ENCODE assay signal across 8 cellular contexts in genomic region chr5:80082731-80083114, GRCh38. TPM values are rescaled to one million over a fixed set of nuclear protein-coding genes. Genes with fewer than 3 reads are reported as not detected.
A peak's percentile ranks its signal among the peaks of the same experiment; 100 is the strongest.
DNase-seq lines count a peak whose midpoint lies in the region; ATAC-seq lines count a peak whose summit lies in the region.

No MANE protein-coding gene starts in this region.

- DNase-seq in NCI-H187 (lab: John Stamatoyannopoulos, UW) (peak; percentile 34 to 59), NCI-H187 treated with DMSO at 0.1 percent for 48 hours (lab: John Stamatoyannopoulos, UW) (no peak), NCI-H2171 (lab: John Stamatoyannopoulos, UW) (peak; percentile 79), mesendoderm (peak; percentile 83)
- DNase-seq in activated CD4-positive, alpha-beta T cell treated with anti-CD3 and anti-CD28 coated beads, Interleukin-2, amount 50 U/mL, for 48 hours, result peak; percentile 21 to 40
- DNase-seq in effector CD8-positive, alpha-beta T cell (lab: John Stamatoyannopoulos, UW), result peak; percentile 32
- DNase-seq in stimulated activated CD8-positive, alpha-beta memory T cell treated with anti-CD3 and anti-CD28 coated beads, Interleukin-4, amount 100 ng/mL, for 48 hours, result peak; percentile 82

- H3K4me1 ChIP-seq in mesendoderm (ENCODE audit: control insufficient read depth, low read depth, low read length), result no peaks in the 10 kb centered on the region

- H3K27me3 ChIP-seq in mesendoderm (ENCODE audit: insufficient read depth, low read length, poor library complexity), result no peaks in the 10 kb centered on the region

- H4K5ac ChIP-seq in mesendoderm (ENCODE audit: low read length), result no peak overlapping the region

- H3K79me1 ChIP-seq in mesendoderm (ENCODE audit: low read length), result no peaks in the 10 kb centered on the region

- no peak overlapping the region for H2AK5ac ChIP-seq in mesendoderm (ENCODE audit: low read length)

- H2BK15ac ChIP-seq in mesendoderm (replicated peaks; ENCODE audit: low read depth), result no peak overlapping the region

- no peak for ATAC-seq in HG03520 (IDR thresholded peaks at IDR 0.05; ENCODE audit: unreplicated experiment)

- H3K9ac ChIP-seq in mesendoderm (ENCODE audit: low read length), result no peak overlapping the region

- H3K4me3 ChIP-seq in mesendoderm (ENCODE audit: low read length), result no peak overlapping the region

- H2BK5ac ChIP-seq in mesendoderm (ENCODE audit: low read length), result no peak overlapping the region

- WGBS in mesendoderm (ENCODE audit: extremely low coverage, insufficient coverage, low lambda C conversion rate), result no CpG with 5 or more reads among the region's 16 CpGs

- H3K56ac ChIP-seq in mesendoderm (ENCODE audit: low read length), result no peak overlapping the region

- no peak overlapping the region for H2BK120ac ChIP-seq in mesendoderm (ENCODE audit: low read depth, low read length)

- no peak overlapping the region for H3K4me2 ChIP-seq in mesendoderm (ENCODE audit: low read length)

- H3K18ac ChIP-seq in mesendoderm (ENCODE audit: low read length), result no peak overlapping the region

- no peak overlapping the region for H4K8ac ChIP-seq in mesendoderm (ENCODE audit: low read depth, low read length)

- H3K79me2 ChIP-seq in mesendoderm (ENCODE audit: control insufficient read depth, insufficient read depth, low read length), result no peaks in the 10 kb centered on the region

- H3K36me3 ChIP-seq in mesendoderm (ENCODE audit: control insufficient read depth, insufficient read depth, low read length), result no peaks in the 10 kb centered on the region

- no peak overlapping the region for H3K4ac ChIP-seq in mesendoderm (ENCODE audit: low read depth, low read length)

- H3K27ac ChIP-seq in mesendoderm (ENCODE audit: low read depth, low read length), result no peak overlapping the region

- no peak overlapping the region for H3K23ac ChIP-seq in mesendoderm (ENCODE audit: low read length)

RNA-seq across cellular contexts. Expression of gene THBS4, which starts 47.6 kb away (rescaled TPM):
- polyA plus RNA-seq in mesendoderm (2013, experiment 1 of 2), result 3.5 TPM
- polyA plus RNA-seq in mesendoderm (2013, experiment 2 of 2), result 3.2 TPM
